ENCODE assay signal across 15 cellular contexts in the genomic region with DNA sequence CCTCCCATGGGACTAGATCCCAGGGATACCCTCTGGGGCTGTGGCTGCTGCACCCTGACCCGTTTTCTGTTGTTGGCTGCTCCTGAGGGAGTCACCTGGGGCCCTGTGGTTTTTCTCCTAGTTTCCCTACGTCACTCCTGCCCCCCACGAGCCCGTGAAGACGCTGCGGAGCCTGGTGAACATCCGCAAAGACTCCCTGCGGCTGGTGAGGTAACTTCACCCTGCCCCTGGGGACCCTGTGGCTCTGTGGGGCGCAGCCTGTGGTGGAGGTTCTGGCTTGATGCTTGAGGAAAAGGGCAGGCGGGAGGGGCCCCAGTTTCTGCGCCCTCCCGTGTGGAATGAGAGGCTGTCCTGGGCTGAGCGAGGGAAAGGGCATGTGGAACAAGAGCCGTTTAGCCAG. TPM values are rescaled to one million over a fixed set of nuclear protein-coding genes. Genes with fewer than 3 reads are reported as not detected.
DNase-seq lines count a peak whose midpoint lies in the region; ATAC-seq, FAIRE-seq and TF ChIP-seq lines count a peak whose summit lies in the region.
"Had no signal": no experiment of that assay in that cellular context is flagged by ENCODE, and none has a peak within 500 bp of the region (broad histone marks: within the 10 kb centered on the region; RNA-seq: fewer than 3 reads in every experiment).

No MANE protein-coding gene starts in this region.

- no peak for TF ChIP-seq CTCF in GM12878 (IDR thresholded peaks at IDR 0.05 in 2 of 3, conservative IDR thresholded peaks at IDR 0.05 in 1 of 3; ENCODE audit: control insufficient read depth in 2 of 3, extremely low read depth in 1 of 3, insufficient read depth in 1 of 3, low read depth in 3 of 3, low read length in 3 of 3)

- ATAC-seq in GM18907 (IDR thresholded peaks at IDR 0.05; ENCODE audit: unreplicated experiment) (peak; percentile 58), HG02759 (IDR thresholded peaks at IDR 0.05; ENCODE audit: unreplicated experiment) (peak; percentile 39), GM12878 (peak; percentile 25; the same call in 2 of the 3 replicates), Right ventricle myocardium superior (ENCODE audit: poor library complexity) (no peak)
- peak; percentile 85 to 87 for ATAC-seq in stimulated activated naive B cell treated with anti-CD40 and anti-IgM and Interleukin-4, amounts not matched to agents 10 μg/mL and 1 μg/mL and 100 μg/mL, for 72 hours (replicated peaks)

- H3K36me3 ChIP-seq in GM12878 (ENCODE audit: control insufficient read depth in 2 of 2, insufficient read depth in 2 of 2, low read length in 1 of 2), result peaks cover 17 to 37% of the 10 kb centered on the region in 2 experiments; a peak in 3 of 4 replicates

- intact Hi-C loops in GM12878 (cut with micrococcal nuclease; ENCODE audit: unreplicated experiment), result no loop called here
- intact Hi-C loops in Right ventricle myocardium superior (cut with DNase I), result no loop called here

- DNase-seq in GM12878 (ENCODE audit: low read depth, low spot score) (no peak), kidney tubule cell (ENCODE audit: low spot score) (no peak), NCI-H82 (lab: John Stamatoyannopoulos, UW) (no peak), Right ventricle myocardium superior (no peak)
- peak; percentile 71 for DNase-seq in stimulated activated naive B cell treated with anti-CD40 and anti-IgM and Interleukin-4, amounts not matched to agents 10 μg/mL and 1 μg/mL and 100 μg/mL, for 72 hours
- no peak for DNase-seq in activated CD4-positive, CD25-positive, alpha-beta regulatory T cell (lab: John Stamatoyannopoulos, UW)
- DNase-seq: Calu3; CD4-positive, alpha-beta T cell; DMS53; HFFc6; NCI-H187; NCI-H2171 treated with DMSO at 0.1 percent for 48 hours; NCI-H748 treated with DMSO at 0.1 percent for 48 hours had no signal

- CTCF ChIA-PET in GM12878 (lab: Yijun Ruan, JAX), result interaction anchor here (1.8 kb wide), 1 partner anchor 83 kb away, joined by 11 read pairs; the partner anchor contains the start of genes ANKS3 and DNAAF8

- no peaks in the 10 kb centered on the region for H3K9me3 Mint-ChIP-seq in stimulated activated naive B cell treated with anti-CD40 and anti-IgM and Interleukin-4, amounts not matched to agents 10 μg/mL and 1 μg/mL and 100 μg/mL, for 72 hours
- H3K9me3 Mint-ChIP-seq: CD4-positive, alpha-beta T cell had no signal

- no peak for TF ChIP-seq POLR2A in GM12878 (IDR thresholded peaks at IDR 0.05; ENCODE audit: low read depth, low read length)

- WGBS in GM12878 (ENCODE audit: insufficient coverage, insufficient replicate concordance, low lambda C conversion rate, missing lambda C conversion rate), result 54% methylated on average over 14 of the region's 14 CpGs

- H3K4me1 Mint-ChIP-seq in stimulated activated naive B cell treated with anti-CD40 and anti-IgM and Interleukin-4, amounts not matched to agents 10 μg/mL and 1 μg/mL and 100 μg/mL, for 72 hours, result peaks cover 28 to 44% of the 10 kb centered on the region in 2 donors

- SMC1A ChIA-PET in GM12878 (lab: Charles Lee; ENCODE audit: uncharacterized antibody, unreplicated experiment), result no interaction called here

- FAIRE-seq in GM12878 (lab: Jason Lieb, UNC), result no peak

- no peak overlapping the region for H3K4me3 ChIP-seq in GM12878

- no peak for TF ChIP-seq EP300 in GM12878 (IDR thresholded peaks at IDR 0.05; ENCODE audit: borderline replicate concordance in 1 of 2, control insufficient read depth in 1 of 2, low read depth in 2 of 2, low read length in 2 of 2)

- H3K36me3 Mint-ChIP-seq in stimulated activated naive B cell treated with anti-CD40 and anti-IgM and Interleukin-4, amounts not matched to agents 10 μg/mL and 1 μg/mL and 100 μg/mL, for 72 hours, result peaks cover 48 to 67% of the 10 kb centered on the region in 2 donors

- in situ Hi-C loops in GM12878 (cut with MboI), result no loop called here

- H3K9ac ChIP-seq in GM12878 (ENCODE audit: control insufficient read depth, insufficient read depth, low read length), result no peak overlapping the region

- H3K4me2 ChIP-seq in GM12878 (ENCODE audit: control insufficient read depth, insufficient read depth), result no peak overlapping the region

- TF ChIP-seq RAD21 in GM12878 (IDR thresholded peaks at IDR 0.05; ENCODE audit: insufficient read depth, low read depth, low read length), result no peak

- no peak overlapping the region for H2AFZ ChIP-seq in GM12878 (ENCODE audit: control insufficient read depth, low read depth, low read length)

- H4K20me1 ChIP-seq in GM12878 (ENCODE audit: control insufficient read depth, insufficient read depth), result no peaks in the 10 kb centered on the region

- H3K4me3 Mint-ChIP-seq in stimulated activated naive B cell treated with anti-CD40 and anti-IgM and Interleukin-4, amounts not matched to agents 10 μg/mL and 1 μg/mL and 100 μg/mL, for 72 hours, result peak overlapping the region; percentile 70 to 72
- H3K4me3 Mint-ChIP-seq: CD4-positive, alpha-beta T cell; HFFc6 had no signal

- H3K27ac Mint-ChIP-seq in stimulated activated naive B cell treated with anti-CD40 and anti-IgM and Interleukin-4, amounts not matched to agents 10 μg/mL and 1 μg/mL and 100 μg/mL, for 72 hours, result peak overlapping the region; percentile 62
- H3K27ac Mint-ChIP-seq: CD4-positive, alpha-beta T cell; HFFc6 had no signal

- no peaks in the 10 kb centered on the region for H3K4me1 ChIP-seq in GM12878 (ENCODE audit: control insufficient read depth, insufficient read depth, low read length)

- H3K9me3 ChIP-seq in GM12878 (replicated peaks; ENCODE audit: control insufficient read depth, insufficient read depth, low read length), result no peaks in the 10 kb centered on the region

- no peaks in the 10 kb centered on the region; the same call in none of the 2 replicates for H3K79me2 ChIP-seq in GM12878 (ENCODE audit: control insufficient read depth, insufficient read depth, low read length)

- RAD21 ChIA-PET in GM12878 (lab: Charles Lee; ENCODE audit: unreplicated experiment), result interaction anchor here (0.6 kb wide), 1 partner anchor 202 kb away, joined by 3 read pairs; no protein-coding TSS in a partner anchor

- no peak overlapping the region for H3K27ac ChIP-seq in GM12878 (ENCODE audit: control insufficient read depth, insufficient read depth)

- no TSS peak for BruUV-seq in GM12878 (replicated peaks; lab: Mats Ljungman, UMichigan)

- H3K27me3 ChIP-seq in GM12878 (replicated peaks in 1 of 2; ENCODE audit: control insufficient read depth in 2 of 2, insufficient read depth in 2 of 2, low read length in 1 of 2), result no peaks in the 10 kb centered on the region

- no peaks in the 10 kb centered on the region for H3K27me3 Mint-ChIP-seq in stimulated activated naive B cell treated with anti-CD40 and anti-IgM and Interleukin-4, amounts not matched to agents 10 μg/mL and 1 μg/mL and 100 μg/mL, for 72 hours
- H3K27me3 Mint-ChIP-seq: CD4-positive, alpha-beta T cell had no signal

- POLR2A ChIA-PET in GM12878 (lab: Charles Lee), result no interaction called here

RNA-seq across cellular contexts. Expression of gene MGRN1, which starts 27.2 kb away (rescaled TPM):
- 99.4 and 104 TPM in 2 replicates for total RNA-seq in GM12878 (2013; cell fraction: nucleolus; rRNA removed)
- total RNA-seq in GM12878 (2014; rRNA removed) (19.3 and 23.4 TPM in 2 replicates), GM12878 (2014; rRNA removed; fragmentation: Illumina TruSeq; extraction: Trizol) (6.4 and 9.4 TPM in 2 replicates), GM12878 (2021) (77.1 and 86.7 TPM in 2 replicates), Right ventricle myocardium superior (27.9 TPM)
- polyA plus RNA-seq in GM12878 (2011; ENCODE audit: low read depth), result 15.2 TPM
- polyA plus RNA-seq in GM12878 (2011; rRNA removed) (2.6 and 4.0 TPM in 2 replicates), GM12878 (2014; fragmentation: Illumina TruSeq; extraction: Trizol) (7.9 and 12.7 TPM in 2 replicates), GM12878 (2014; fragmentation: Nextera tagmentation; extraction: Ambion mirVana) (under 1 TPM; 0.35 to 0.77 TPM), GM12878 (2014; rRNA removed) (24.3 and 32.9 TPM in 2 replicates), GM12878 (2016; fragmentation: Nextera tagmentation; extraction: Ambion mirVana) (10 to 100 TPM; 16.6 to 17.7 TPM)
- polyA plus RNA-seq in GM12878 (2011; cell fraction: cytosol; rRNA removed), result 7.5 and 11.1 TPM in 2 replicates
- 29.8 and 52.4 TPM in 2 replicates for polyA plus RNA-seq in GM12878 (2011; cell fraction: nucleus; rRNA removed)
- 35.9 and 43.4 TPM in 2 replicates for polyA plus RNA-seq in GM12878 (2012)
- 10.5 and 20.3 TPM in 2 replicates for polyA minus RNA-seq in GM12878 (2011; rRNA and poly(A)+ RNA removed)
- polyA minus RNA-seq in GM12878 (2011; cell fraction: cytosol; rRNA and poly(A)+ RNA removed), result 16.2 and 17.4 TPM in 2 replicates
- polyA minus RNA-seq in GM12878 (2011; cell fraction: nucleus; rRNA and poly(A)+ RNA removed), result 15.1 and 27.0 TPM in 2 replicates

RNA-seq across cellular contexts. Expression of gene UBALD1, which starts 37.2 kb away (rescaled TPM):
- 14.4 and 16.6 TPM in 2 replicates for total RNA-seq in GM12878 (2013; cell fraction: nucleolus; rRNA removed)
- 9.6 and 15.7 TPM in 2 replicates for total RNA-seq in GM12878 (2014; rRNA removed)
- 3.7 and 4.3 TPM in 2 replicates for total RNA-seq in GM12878 (2014; rRNA removed; fragmentation: Illumina TruSeq; extraction: Trizol)
- 24.2 and 32.7 TPM in 2 replicates for total RNA-seq in GM12878 (2021)
- 5.6 TPM for polyA plus RNA-seq in GM12878 (2011; ENCODE audit: low read depth)
- 0.94 and 2.6 TPM in 2 replicates for polyA plus RNA-seq in GM12878 (2011; rRNA removed)
- 4.2 and 7.8 TPM in 2 replicates for polyA plus RNA-seq in GM12878 (2011; cell fraction: cytosol; rRNA removed)
- polyA plus RNA-seq in GM12878 (2011; cell fraction: nucleus; rRNA removed), result 17.7 and 29.2 TPM in 2 replicates
- 13.8 and 35.9 TPM in 2 replicates for polyA plus RNA-seq in GM12878 (2012)
- polyA plus RNA-seq in GM12878 (2014; fragmentation: Illumina TruSeq; extraction: Trizol), result 0.35 and 2.7 TPM in 2 replicates
- polyA plus RNA-seq in GM12878 (2014; fragmentation: Nextera tagmentation; extraction: Ambion mirVana), result under 1 TPM; 0.05 to 0.82 TPM
- polyA plus RNA-seq in GM12878 (2014; rRNA removed), result 23.1 and 29.7 TPM in 2 replicates
- 1 to 10 TPM; 6.5 to 9.3 TPM for polyA plus RNA-seq in GM12878 (2016; fragmentation: Nextera tagmentation; extraction: Ambion mirVana)
- polyA minus RNA-seq in GM12878 (2011; rRNA and poly(A)+ RNA removed), result 1.0 and 3.6 TPM in 2 replicates
- polyA minus RNA-seq in GM12878 (2011; cell fraction: cytosol; rRNA and poly(A)+ RNA removed), result 4.4 and 5.0 TPM in 2 replicates
- 7.3 and 20.9 TPM in 2 replicates for polyA minus RNA-seq in GM12878 (2011; cell fraction: nucleus; rRNA and poly(A)+ RNA removed)
- 27.5 TPM for total RNA-seq in Right ventricle myocardium superior

RNA-seq across cellular contexts. Expression of gene NUDT16L1, which starts 41.5 kb away (rescaled TPM):
- total RNA-seq in GM12878 (2013; cell fraction: nucleolus; rRNA removed), result 9.6 and 9.7 TPM in 2 replicates
- total RNA-seq in GM12878 (2014; rRNA removed) (33.8 and 41.4 TPM in 2 replicates), GM12878 (2014; rRNA removed; fragmentation: Illumina TruSeq; extraction: Trizol) (11.5 and 12.6 TPM in 2 replicates), GM12878 (2021) (35.0 and 35.2 TPM in 2 replicates), Right ventricle myocardium superior (52.8 TPM)
- polyA plus RNA-seq in GM12878 (2011; ENCODE audit: low read depth), result 9.6 TPM
- polyA plus RNA-seq in GM12878 (2011; rRNA removed) (12.1 and 22.7 TPM in 2 replicates), GM12878 (2014; fragmentation: Illumina TruSeq; extraction: Trizol) (3.0 and 10.6 TPM in 2 replicates), GM12878 (2014; fragmentation: Nextera tagmentation; extraction: Ambion mirVana) (1 to 10 TPM; 1.4 to 6.4 TPM), GM12878 (2014; rRNA removed) (36.6 and 41.6 TPM in 2 replicates), GM12878 (2016; fragmentation: Nextera tagmentation; extraction: Ambion mirVana) (10 to 100 TPM; 63.7 to 77.7 TPM)
- polyA plus RNA-seq in GM12878 (2011; cell fraction: cytosol; rRNA removed), result 32.8 and 53.2 TPM in 2 replicates
- polyA plus RNA-seq in GM12878 (2011; cell fraction: nucleus; rRNA removed), result 35.5 and 49.8 TPM in 2 replicates
- 22.2 and 24.6 TPM in 2 replicates for polyA plus RNA-seq in GM12878 (2012)
- polyA minus RNA-seq in GM12878 (2011; rRNA and poly(A)+ RNA removed), result 5.6 and 10.0 TPM in 2 replicates
- 3.9 and 5.0 TPM in 2 replicates for polyA minus RNA-seq in GM12878 (2011; cell fraction: cytosol; rRNA and poly(A)+ RNA removed)
- polyA minus RNA-seq in GM12878 (2011; cell fraction: nucleus; rRNA and poly(A)+ RNA removed), result 8.0 and 11.6 TPM in 2 replicates
